10 cellular contexts compared by ENCODE assay signal in the genomic region with DNA sequence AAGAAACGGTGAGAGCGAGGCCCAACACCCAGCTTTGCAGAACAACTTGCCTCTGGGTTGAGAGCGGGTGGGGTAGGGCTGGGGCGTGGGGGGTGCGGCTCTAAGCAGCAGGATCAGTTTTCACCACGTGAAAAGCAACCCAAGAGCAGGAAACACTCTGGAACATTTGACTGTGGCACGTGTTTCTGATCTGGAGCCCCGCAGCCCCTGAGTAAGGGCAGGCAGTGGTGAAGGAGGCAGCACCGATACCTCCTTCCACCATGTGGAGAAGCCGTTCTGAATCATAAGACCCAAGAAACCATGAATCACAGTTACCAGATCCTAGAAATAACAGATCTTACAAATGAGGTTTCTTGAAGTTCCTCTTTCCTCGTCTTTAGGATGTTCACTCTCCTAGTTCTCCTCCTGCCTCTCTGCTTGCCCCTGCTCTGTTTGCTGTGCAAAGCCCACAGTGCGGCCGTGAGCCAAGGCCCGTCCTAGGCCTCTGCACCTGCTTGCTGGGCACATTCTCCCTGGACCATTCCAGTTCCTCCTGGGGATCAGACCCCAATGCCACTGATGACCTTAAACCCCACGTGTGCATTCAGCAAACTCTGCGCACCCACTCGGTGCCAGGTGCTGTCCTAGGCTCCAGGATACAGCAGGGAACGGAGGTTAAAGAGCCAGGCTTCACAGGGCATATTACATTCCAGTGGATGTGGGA. TPM values are rescaled to one million over a fixed set of nuclear protein-coding genes. Genes with fewer than 3 reads are reported as not detected.
DNase-seq lines count a peak whose midpoint lies in the region; ATAC-seq lines count a peak whose summit lies in the region.
"Had no signal": no experiment of that assay in that cellular context is flagged by ENCODE, and none has a peak within 500 bp of the region (broad histone marks: within the 10 kb centered on the region; RNA-seq: fewer than 3 reads in every experiment).

No MANE protein-coding gene starts in this region.

- no peak overlapping the region for H3K27ac ChIP-seq in naive thymus-derived CD4-positive, alpha-beta T cell (ENCODE audit: low read depth, low read length)

- peak; percentile 10 to 40 for DNase-seq in stimulated activated CD4-positive, alpha-beta T cell treated with anti-CD3 and anti-CD28 coated beads, Interleukin-12 subunit alpha, Interleukin-12 subunit beta, amount 100 ng/mL, for 24 hours (ENCODE audit: low read depth in 2 of 2)
- no peak for DNase-seq in stimulated activated CD4-positive, alpha-beta T cell treated with anti-CD3 and anti-CD28 coated beads, Interleukin-4, amount 100 ng/mL, for 1 hour
- peak; percentile 14 for DNase-seq in activated naive CD8-positive, alpha-beta T cell treated with anti-CD3 and anti-CD28 coated beads, Interleukin-2, amount 50 U/mL, for 24 hours
- DNase-seq in naive thymus-derived CD4-positive, alpha-beta T cell = no peak
- DNase-seq: erythroblast, naive B cell had no signal

- no peaks in the 10 kb centered on the region for H3K4me1 ChIP-seq in naive thymus-derived CD4-positive, alpha-beta T cell (ENCODE audit: control insufficient read depth in 2 of 2, insufficient read depth in 2 of 2, low read length in 2 of 2)

- no peak overlapping the region for H3K4me3 ChIP-seq in naive thymus-derived CD4-positive, alpha-beta T cell (ENCODE audit: low read length)

- H3K4me3 Mint-ChIP-seq in activated naive CD8-positive, alpha-beta T cell treated with anti-CD3 and anti-CD28 coated beads, Interleukin-2, amount 50 U/mL, for 24 hours = no peak overlapping the region
- no peak overlapping the region for H3K4me3 Mint-ChIP-seq in naive thymus-derived CD4-positive, alpha-beta T cell

- H3K27ac Mint-ChIP-seq in activated naive CD8-positive, alpha-beta T cell treated with anti-CD3 and anti-CD28 coated beads, Interleukin-2, amount 50 U/mL, for 24 hours = peak overlapping the region; percentile 12
- no peak overlapping the region for H3K27ac Mint-ChIP-seq in naive thymus-derived CD4-positive, alpha-beta T cell

- CTCF ChIA-PET in naive thymus-derived CD4-positive, alpha-beta T cell (lab: Charles Lee) = no interaction called here

- POLR2A ChIA-PET in naive thymus-derived CD4-positive, alpha-beta T cell (lab: Charles Lee) = no interaction called here

- no peaks in the 10 kb centered on the region for H3K36me3 Mint-ChIP-seq in activated naive CD8-positive, alpha-beta T cell treated with anti-CD3 and anti-CD28 coated beads, Interleukin-2, amount 50 U/mL, for 24 hours (ENCODE audit: low read depth)
- H3K36me3 Mint-ChIP-seq in naive thymus-derived CD4-positive, alpha-beta T cell = no peaks in the 10 kb centered on the region
- H3K36me3 Mint-ChIP-seq: naive B cell had no signal

- no peaks in the 10 kb centered on the region for H3K9me3 Mint-ChIP-seq in activated naive CD8-positive, alpha-beta T cell treated with anti-CD3 and anti-CD28 coated beads, Interleukin-2, amount 50 U/mL, for 24 hours
- peaks cover 0 to 1% (median 0%) of the 10 kb centered on the region in 11 donors for H3K9me3 Mint-ChIP-seq in naive thymus-derived CD4-positive, alpha-beta T cell

- intact Hi-C loops in naive thymus-derived CD4-positive, alpha-beta T cell (cut with micrococcal nuclease) = no loop called here

- no peaks in the 10 kb centered on the region for H3K36me3 ChIP-seq in naive thymus-derived CD4-positive, alpha-beta T cell (ENCODE audit: control insufficient read depth in 2 of 3, insufficient read depth in 3 of 3, low read length in 3 of 3)

- peaks cover 22% of the 10 kb centered on the region for H3K4me1 Mint-ChIP-seq in activated naive CD8-positive, alpha-beta T cell treated with anti-CD3 and anti-CD28 coated beads, Interleukin-2, amount 50 U/mL, for 24 hours
- H3K4me1 Mint-ChIP-seq in naive thymus-derived CD4-positive, alpha-beta T cell = peaks cover 5 to 28% (median 16%) of the 10 kb centered on the region in 7 donors
- H3K4me1 Mint-ChIP-seq: naive B cell had no signal

- peaks cover 2% of the 10 kb centered on the region for H3K27me3 Mint-ChIP-seq in activated naive CD8-positive, alpha-beta T cell treated with anti-CD3 and anti-CD28 coated beads, Interleukin-2, amount 50 U/mL, for 24 hours
- peaks cover 0 to 5% (median 0%) of the 10 kb centered on the region in 5 donors for H3K27me3 Mint-ChIP-seq in naive thymus-derived CD4-positive, alpha-beta T cell

- no peaks in the 10 kb centered on the region for H3K27me3 ChIP-seq in naive thymus-derived CD4-positive, alpha-beta T cell (ENCODE audit: control insufficient read depth in 2 of 2, insufficient read depth in 2 of 2, low read length in 2 of 2)

- peak; percentile 79 for ATAC-seq in activated naive CD8-positive, alpha-beta T cell treated with anti-CD3 and anti-CD28 coated beads, Interleukin-2, amount 50 U/mL, for 24 hours
- ATAC-seq in naive thymus-derived CD4-positive, alpha-beta T cell = peak; percentile 66
- ATAC-seq in GM19455 (IDR thresholded peaks at IDR 0.05; ENCODE audit: unreplicated experiment) (no peak), GM21528 (IDR thresholded peaks at IDR 0.05; ENCODE audit: low FRiP score, unreplicated experiment) (no peak), GM21381 (IDR thresholded peaks at IDR 0.05; ENCODE audit: unreplicated experiment) (no peak), HG02678 (IDR thresholded peaks at IDR 0.05; ENCODE audit: unreplicated experiment) (no peak)

- H3K9me3 ChIP-seq in naive thymus-derived CD4-positive, alpha-beta T cell (ENCODE audit: control insufficient read depth in 2 of 3, low read length in 3 of 3) = no peaks in the 10 kb centered on the region

RNA-seq across cellular contexts. Expression of a gene that starts 31.9 kb away (rescaled TPM):
- 1 to 10 TPM in 1 of 5 experiments, under 1 TPM in 1, not detected in 3; 0.16 to 1.8 TPM for total RNA-seq in naive thymus-derived CD4-positive, alpha-beta T cell
- polyA plus RNA-seq in naive thymus-derived CD4-positive, alpha-beta T cell = not detected

RNA-seq across cellular contexts. Expression of a gene that starts 48.5 kb away (rescaled TPM):
- under 1 TPM in 1 of 5 experiments, not detected in 4; 0.88 TPM for total RNA-seq in naive thymus-derived CD4-positive, alpha-beta T cell
- not detected for polyA plus RNA-seq in naive thymus-derived CD4-positive, alpha-beta T cell

Comparison
In these comparisons a context has a peak if more than half of its experiments do, and no peak if none do; other contexts are left out.
1. DNase-seq: peak in stimulated activated CD4-positive, alpha-beta T cell treated with anti-CD3 and anti-CD28 coated beads, Interleukin-12 subunit alpha, Interleukin-12 subunit beta, amount 100 ng/mL, for 24 hours (2 of 2) and activated naive CD8-positive, alpha-beta T cell treated with anti-CD3 and anti-CD28 coated beads, Interleukin-2, amount 50 U/mL, for 24 hours (single experiment); none in stimulated activated CD4-positive, alpha-beta T cell treated with anti-CD3 and anti-CD28 coated beads, Interleukin-4, amount 100 ng/mL, for 1 hour (single experiment) and naive thymus-derived CD4-positive, alpha-beta T cell (0 of 9).
2. ATAC-seq: peak in activated naive CD8-positive, alpha-beta T cell treated with anti-CD3 and anti-CD28 coated beads, Interleukin-2, amount 50 U/mL, for 24 hours (single experiment) and naive thymus-derived CD4-positive, alpha-beta T cell (single experiment); none in GM19455 (single experiment), GM21528 (single experiment), GM21381 (single experiment) and HG02678 (single experiment).